Comparison of ENCODE assay signal across 23 cellular contexts in the genomic region with DNA sequence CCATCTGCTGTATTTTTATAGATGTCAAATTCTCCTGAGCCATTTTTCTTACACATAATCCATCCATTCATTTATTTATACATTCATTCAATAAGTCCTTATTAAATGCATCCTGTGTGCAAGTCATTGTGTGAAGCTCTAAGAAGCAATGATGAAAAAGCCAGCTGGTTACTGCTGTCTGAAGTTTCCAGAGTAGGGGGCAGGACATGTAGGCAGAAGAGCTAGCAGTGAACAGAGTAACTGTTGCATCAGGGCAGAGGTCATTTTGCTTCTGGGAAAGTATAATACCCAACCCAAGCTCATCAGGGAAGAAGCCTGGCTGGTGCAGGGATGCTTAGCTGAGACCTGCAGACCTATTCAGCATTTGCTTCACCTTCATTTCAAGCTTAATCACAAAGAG.
"Had no signal": no experiment of that assay in that cellular context is flagged by ENCODE, and none has a peak within 500 bp of the region (broad histone marks: within the 10 kb centered on the region; RNA-seq: fewer than 3 reads in every experiment).

No MANE protein-coding gene starts in this region.

- H3K4me1 ChIP-seq: parathyroid adenoma, right lobe of liver, suprapubic skin had no signal

- ATAC-seq: activated CD8-positive, alpha-beta T cell treated with anti-CD3 and anti-CD28 coated beads, Interleukin-2, amount 10 ng/mL, durations not matched to agents 7 days and 5 days; activated naive CD8-positive, alpha-beta T cell treated with anti-CD3 and anti-CD28 coated beads, Interleukin-2, amount 50 U/mL, for 24 hours; effector memory CD8-positive, alpha-beta T cell; esophagus mucosa; natural killer cell treated with Interleukin-12 subunit alpha and Interleukin-12 subunit beta and Interleukin-15 and Interleukin-18, amount 100 ng/mL, for 72 hours; right lobe of liver; stimulated activated effector memory CD8-positive, alpha-beta T cell treated with anti-CD3 and anti-CD28 coated beads, Interleukin-12 subunit alpha, Interleukin-12 subunit beta, amount 100 ng/mL, for 72 hours; stimulated activated naive CD8-positive, alpha-beta T cell treated with anti-CD3 and anti-CD28 coated beads, Interleukin-15, amount 100 ng/mL, for 72 hours had no signal

- H3K9ac ChIP-seq: parathyroid adenoma had no signal

- H3K4me3 ChIP-seq: ascending aorta, right lobe of liver, skin epidermis, suprapubic skin, tibial nerve had no signal

- H3K27me3 ChIP-seq: ascending aorta, right lobe of liver, suprapubic skin, tibial nerve had no signal

- H3K27ac ChIP-seq: ascending aorta, parathyroid adenoma, right lobe of liver, skin epidermis, suprapubic skin, tibial nerve had no signal

- H3K9me3 ChIP-seq: ascending aorta, right lobe of liver, suprapubic skin, tibial nerve had no signal

- DNase-seq: activated CD4-positive, alpha-beta T cell treated with anti-CD3 and anti-CD28 coated beads for 1 hour; activated CD4-positive, alpha-beta T cell treated with anti-CD3 and anti-CD28 coated beads, Interleukin-2, amount 50 U/mL, for 1 hour; activated CD8-positive, alpha-beta T cell treated with anti-CD3 and anti-CD28 coated beads, Interleukin-2, amount 10 ng/mL, durations not matched to agents 7 days and 5 days; activated gamma-delta T cell; activated naive CD4-positive, alpha-beta T cell treated with anti-CD3 and anti-CD28 coated beads, Interleukin-2, amount 50 U/mL, for 16 hours; activated naive CD8-positive, alpha-beta T cell treated with anti-CD3 and anti-CD28 coated beads, Interleukin-2, amount 50 U/mL, for 24 hours; central memory CD4-positive, alpha-beta T cell; dermis blood vessel endothelial cell; effector memory CD8-positive, alpha-beta T cell; left ventricle myocardium superior; mammary epithelial cell; midbrain; right lobe of liver; stimulated activated CD4-positive, alpha-beta T cell treated with anti-CD3 and anti-CD28 coated beads, Interleukin-2, amount 100 ng/mL, for 24 hours; stimulated activated naive CD8-positive, alpha-beta T cell treated with anti-CD3 and anti-CD28 coated beads, Interleukin-15, amount 100 ng/mL, for 72 hours had no signal

- H3K36me3 ChIP-seq: ascending aorta, right lobe of liver, suprapubic skin, tibial nerve had no signal
